33 cellular contexts compared by ENCODE assay signal in the genomic region with DNA sequence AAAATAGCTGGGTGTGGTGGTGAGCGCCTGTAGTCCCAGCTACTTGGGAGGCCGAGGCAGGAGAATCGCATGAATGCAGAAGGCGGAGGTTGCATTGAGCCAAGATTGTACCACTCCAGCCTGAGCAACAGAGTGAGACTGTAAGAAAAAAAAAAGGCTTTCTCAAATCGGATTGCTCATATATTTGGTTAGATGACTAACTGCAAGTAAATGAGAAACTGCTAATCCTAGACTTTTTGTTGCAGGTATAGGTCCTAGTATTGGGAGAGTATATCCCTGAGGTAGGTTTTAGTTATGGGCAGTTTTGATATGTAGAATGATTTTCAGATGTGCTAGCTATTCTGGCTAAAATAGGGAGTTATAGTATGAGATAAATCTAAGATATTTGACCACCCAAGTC.
"Had no signal": no experiment of that assay in that cellular context is flagged by ENCODE, and none has a peak within 500 bp of the region (broad histone marks: within the 10 kb centered on the region; RNA-seq: fewer than 3 reads in every experiment).

No MANE protein-coding gene starts in this region.

- H3K9me3 ChIP-seq: adrenal gland, ascending aorta, body of pancreas, breast epithelium had no signal

- H3K4me1 ChIP-seq: ascending aorta, body of pancreas, breast epithelium had no signal

- ATAC-seq: activated naive CD4-positive, alpha-beta T cell treated with anti-CD3 and anti-CD28 coated beads, Interleukin-2, amount 50 U/mL, for 72 hours; activated naive CD8-positive, alpha-beta T cell treated with anti-CD3 and anti-CD28 coated beads, Interleukin-2, amount 50 U/mL, for 24 hours; activated T-cell treated with anti-CD3 and anti-CD28 coated beads, Interleukin-2, amount 50 U/mL, for 4 hours; activated T-cell treated with anti-CD3 and anti-CD28 coated beads, Interleukin-2, amount 50 U/mL, for 72 hours; activated T-helper 17 cell treated with anti-CD3 and anti-CD28 coated beads, Interleukin-2, amount 50 U/mL, for 72 hours; body of pancreas had no signal

- FAIRE-seq: astrocyte had no signal

- H3K27ac ChIP-seq: adrenal gland, ascending aorta, body of pancreas, brain microvascular endothelial cell, breast epithelium, cardiac muscle cell had no signal

- DNase-seq: activated effector memory CD4-positive, alpha-beta T cell treated with anti-CD3 and anti-CD28 coated beads, Interleukin-2, amount 50 U/mL, for 16 hours; activated effector memory CD4-positive, alpha-beta T cell treated with Interleukin-2 at 50 U/mL for 16 hours; activated gamma-delta T cell; activated gamma-delta T cell treated with Interleukin-2 at 50 U/mL for 16 hours; activated naive CD4-positive, alpha-beta T cell; activated naive CD4-positive, alpha-beta T cell treated with anti-CD3 and anti-CD28 coated beads for 36 hours; activated naive CD4-positive, alpha-beta T cell treated with anti-CD3 and anti-CD28 coated beads, Interleukin-2, amount 10 ng/mL, durations not matched to agents 7 days and 5 days; activated naive CD4-positive, alpha-beta T cell treated with anti-CD3 and anti-CD28 coated beads, Interleukin-2, amount 50 U/mL, for 16 hours; activated naive CD4-positive, alpha-beta T cell treated with Interleukin-2 at 50 U/mL for 16 hours; activated naive CD8-positive, alpha-beta T cell treated with anti-CD3 and anti-CD28 coated beads for 36 hours; activated naive CD8-positive, alpha-beta T cell treated with anti-CD3 and anti-CD28 coated beads, Interleukin-2, amount 10 ng/mL, durations not matched to agents 7 days and 5 days; activated naive CD8-positive, alpha-beta T cell treated with anti-CD3 and anti-CD28 coated beads, Interleukin-2, amount 50 U/mL, for 24 hours; activated T-cell treated with anti-CD3 and anti-CD28 coated beads, Interleukin-2, amount 50 U/mL, for 1 hour; activated T-cell treated with anti-CD3 and anti-CD28 coated beads, Interleukin-2, amount 50 U/mL, for 24 hours; activated T-cell treated with anti-CD3 and anti-CD28 coated beads, Interleukin-2, amount 50 U/mL, for 4 hours; activated T-cell treated with anti-CD3 and anti-CD28 coated beads, Interleukin-2, amount 50 U/mL, for 48 hours; activated T-cell treated with anti-CD3 and anti-CD28 coated beads, Interleukin-2, amount 50 U/mL, for 72 hours; adrenal gland; amniotic stem cell; amygdala; anterior cingulate cortex; aorta; body of pancreas; brain microvascular endothelial cell; caudate nucleus; central memory CD4-positive, alpha-beta T cell; cerebellar nuclear complex had no signal

- H3K4me3 ChIP-seq: adrenal gland, ascending aorta, body of pancreas, breast epithelium, cardiac muscle cell had no signal

- H3K36me3 ChIP-seq: adrenal gland, ascending aorta, brain microvascular endothelial cell, breast epithelium, cardiac muscle cell had no signal

- H3K27me3 ChIP-seq: adrenal gland, ascending aorta, body of pancreas, brain microvascular endothelial cell, breast epithelium, cardiac muscle cell had no signal
